8 cellular contexts compared by ENCODE assay signal in the genomic region with DNA sequence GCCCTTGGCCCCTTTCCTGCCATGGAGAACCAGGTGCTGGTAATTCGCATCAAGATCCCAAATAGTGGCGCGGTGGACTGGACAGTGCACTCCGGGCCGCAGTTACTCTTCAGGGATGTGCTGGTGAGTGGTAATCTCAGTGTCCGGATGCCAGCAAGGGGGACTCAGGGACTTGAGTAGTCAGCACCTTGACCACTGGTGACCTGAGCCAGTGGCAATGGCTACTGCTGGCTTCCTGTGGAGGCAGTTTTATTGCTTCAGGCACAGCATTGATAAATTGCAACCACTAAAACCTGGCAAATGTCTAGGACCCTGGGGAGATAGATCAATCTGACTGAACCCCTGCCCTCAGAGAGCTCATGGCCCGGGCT. TPM values are rescaled to one million over a fixed set of nuclear protein-coding genes. Genes with fewer than 3 reads are reported as not detected.
DNase-seq lines count a peak whose midpoint lies in the region; ATAC-seq, FAIRE-seq and TF ChIP-seq lines count a peak whose summit lies in the region.

No MANE protein-coding gene starts in this region.

- H3K4me3 ChIP-seq in OCI-LY1 (ENCODE audit: low read depth, low read length, poor library complexity, severe bottlenecking) (peak overlapping the region; percentile 84), muscle layer of colon (ENCODE audit: low read depth in 1 of 2, low read length in 2 of 2) (peak overlapping the region; percentile 88 to 92)
- peak overlapping the region; percentile 95 for H3K4me3 ChIP-seq in effector memory CD4-positive, alpha-beta T cell (ENCODE audit: insufficient read depth, low read depth, low read length, poor library complexity, severe bottlenecking)

- peaks cover 15% of the 10 kb centered on the region; the same call in 1 of the 2 replicates for H3K36me3 ChIP-seq in OCI-LY1 (ENCODE audit: insufficient read depth, low read length)
- no peaks in the 10 kb centered on the region for H3K36me3 ChIP-seq in effector memory CD4-positive, alpha-beta T cell (ENCODE audit: control insufficient read depth, insufficient read depth, low read length)
- no peaks in the 10 kb centered on the region for H3K36me3 ChIP-seq in muscle layer of colon (ENCODE audit: insufficient read depth, low read length)

- H3K27me3 ChIP-seq in OCI-LY1 (ENCODE audit: insufficient read depth, low read length) (no peaks in the 10 kb centered on the region), muscle layer of colon (ENCODE audit: control insufficient read depth in 1 of 2, insufficient read depth in 2 of 2, low read length in 2 of 2) (no peaks in the 10 kb centered on the region)
- no peaks in the 10 kb centered on the region for H3K27me3 ChIP-seq in effector memory CD4-positive, alpha-beta T cell (replicated peaks; ENCODE audit: control insufficient read depth, insufficient read depth, low read length, poor library complexity, severe bottlenecking)

- no peak for ATAC-seq in GM18907 (IDR thresholded peaks at IDR 0.05; ENCODE audit: unreplicated experiment)
- no peak for ATAC-seq in HG03097 (IDR thresholded peaks at IDR 0.05; ENCODE audit: low FRiP score, unreplicated experiment)

- FAIRE-seq in GM12891 (lab: Jason Lieb, UNC): no peak

- H3K9ac ChIP-seq in OCI-LY1 (ENCODE audit: low read length) (peak overlapping the region; percentile 87), muscle layer of colon (ENCODE audit: low read length) (peak overlapping the region; percentile 89)

- H3K79me2 ChIP-seq in OCI-LY1 (ENCODE audit: insufficient read depth, low read length): no peaks in the 10 kb centered on the region

- H3K4me1 ChIP-seq in OCI-LY1 (ENCODE audit: insufficient read depth, low read length, severe bottlenecking): peaks cover 71% of the 10 kb centered on the region
- peaks cover 8% of the 10 kb centered on the region for H3K4me1 ChIP-seq in effector memory CD4-positive, alpha-beta T cell (ENCODE audit: control insufficient read depth, insufficient read depth, low read length, poor library complexity, severe bottlenecking)
- H3K4me1 ChIP-seq in muscle layer of colon (ENCODE audit: insufficient read depth, low read length): peaks cover 23% of the 10 kb centered on the region

- peak overlapping the region; percentile 84 for H3K27ac ChIP-seq in OCI-LY1 (ENCODE audit: low read depth, low read length, poor library complexity, severe bottlenecking)
- peak overlapping the region; percentile 78 for H3K27ac ChIP-seq in effector memory CD4-positive, alpha-beta T cell (ENCODE audit: insufficient read depth, low read length, poor library complexity, severe bottlenecking)
- H3K27ac ChIP-seq in muscle layer of colon (ENCODE audit: low read depth, low read length): peak overlapping the region; percentile 93

- DNase-seq in COLO668 (lab: John Stamatoyannopoulos, UW; ENCODE audit: unreplicated experiment) (peak; percentile 36), GM12891 (ENCODE audit: insufficient read length, low spot score) (no peak)
- DNase-seq in effector memory CD4-positive, alpha-beta T cell: no peak
- DNase-seq in stimulated activated CD4-positive, alpha-beta T cell treated with anti-CD3 and anti-CD28 coated beads, Interleukin-1b, Interleukin-23, amount 100 ng/mL, for 48 hours: no peak

- TF ChIP-seq POLR2A in GM12891 (IDR thresholded peaks at IDR 0.05; ENCODE audit: low read depth, low read length): no peak

- peak overlapping the region; percentile 82 for H3K4me2 ChIP-seq in OCI-LY1 (ENCODE audit: low read length)

- peaks cover 3% of the 10 kb centered on the region; the same call in 1 of the 2 replicates for H3F3A ChIP-seq in OCI-LY1 (ENCODE audit: insufficient read depth, low read length)

- H4K20me1 ChIP-seq in OCI-LY1 (ENCODE audit: insufficient read depth, low read length): no peaks in the 10 kb centered on the region

- H3K9me3 ChIP-seq in OCI-LY1 (ENCODE audit: low read length) (no peaks in the 10 kb centered on the region), muscle layer of colon (ENCODE audit: low read length) (no peaks in the 10 kb centered on the region)
- no peaks in the 10 kb centered on the region for H3K9me3 ChIP-seq in effector memory CD4-positive, alpha-beta T cell (ENCODE audit: control insufficient read depth, low read length)

- no peak for TF ChIP-seq CTCF in OCI-LY1 (IDR thresholded peaks at IDR 0.05; ENCODE audit: low read length)

- H2AFZ ChIP-seq in OCI-LY1 (ENCODE audit: low read length): no peak overlapping the region

- H3K9me2 ChIP-seq in OCI-LY1 (ENCODE audit: low read depth, low read length): no peaks in the 10 kb centered on the region

TF ChIP-seq in GM12891, 5 proteins besides CTCF, POLR2A, EP300 and RAD21:
- no peak for TF ChIP-seq SPI1 (IDR thresholded peaks at IDR 0.05; ENCODE audit: low read depth, low read length)
- TF ChIP-seq TAF1 (IDR thresholded peaks at IDR 0.05; ENCODE audit: low read depth, low read length): no peak
- TF ChIP-seq POLR2AphosphoS5 (IDR thresholded peaks at IDR 0.05; ENCODE audit: low read depth, low read length): no peak
- TF ChIP-seq PAX5 (IDR thresholded peaks at IDR 0.05; ENCODE audit: insufficient read depth, low read length, severe bottlenecking): no peak
- no peak for TF ChIP-seq POU2F2 (IDR thresholded peaks at IDR 0.05; ENCODE audit: low read depth, low read length)

RNA-seq across cellular contexts. Expression of a gene that starts 0.8 kb away (rescaled TPM):
- 9.3 TPM for polyA plus RNA-seq in GM12891 (2012; ENCODE audit: low read depth, missing spikeins)

RNA-seq across cellular contexts. Expression of a gene that starts 22.4 kb away (rescaled TPM):
- polyA plus RNA-seq in GM12891 (2012; ENCODE audit: low read depth, missing spikeins): 2.3 TPM
